Comparison of ENCODE assay signal across 8 cellular contexts in the genomic region with DNA sequence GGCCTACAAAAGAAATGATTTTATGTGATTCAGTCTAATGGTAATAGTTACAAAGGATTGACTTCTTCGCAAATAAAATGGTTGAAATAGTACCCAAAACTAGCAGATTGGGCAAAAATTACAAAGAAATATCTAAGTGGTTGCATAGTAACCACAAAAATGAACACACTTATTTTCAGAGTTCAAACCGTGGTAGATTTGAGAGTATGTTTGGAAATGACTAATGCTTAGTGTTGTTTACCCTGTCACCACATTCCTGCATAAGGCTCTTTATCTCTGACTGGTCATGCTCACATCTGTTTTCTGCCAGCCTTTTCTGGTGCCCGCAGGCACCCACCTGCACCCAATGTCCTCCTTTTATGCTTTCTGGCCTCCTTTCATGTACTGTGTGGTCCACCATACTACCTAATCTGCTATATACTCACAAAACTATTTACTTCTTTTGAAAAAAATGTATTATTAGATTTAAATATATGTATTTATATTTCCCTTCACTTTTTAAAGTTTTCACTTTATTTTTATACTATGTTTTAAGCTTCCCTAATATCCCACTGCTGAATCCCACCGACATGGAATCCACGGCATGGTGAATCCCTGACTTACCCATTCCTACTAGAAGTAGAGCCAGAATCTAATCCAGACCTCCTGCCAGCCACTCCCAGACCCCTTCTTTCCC. TPM values are rescaled to one million over a fixed set of nuclear protein-coding genes. Genes with fewer than 3 reads are reported as not detected.
DNase-seq lines count a peak whose midpoint lies in the region; ATAC-seq, FAIRE-seq and TF ChIP-seq lines count a peak whose summit lies in the region.

No MANE protein-coding gene starts in this region.

- peak overlapping the region; percentile 96 for H2AK5ac ChIP-seq in mesenchymal stem cell (ENCODE audit: low read length, severe bottlenecking)

- WGBS in mesenchymal stem cell: 61% methylated on average over 3 of the region's 5 CpGs
- WGBS in esophagus squamous epithelium, 2 donors: 51 to 61% methylated on average over 5 of the region's 5 CpGs

- H3K4me2 ChIP-seq in KMS-11: peak overlapping the region; percentile 80
- H3K4me2 ChIP-seq in mesenchymal stem cell (ENCODE audit: low read length, poor library complexity, severe bottlenecking): no peak overlapping the region

- H3K9ac ChIP-seq in KMS-11: peak overlapping the region; percentile 18; the same call in 1 of the 2 replicates
- peak overlapping the region; percentile 70 for H3K9ac ChIP-seq in mesenchymal stem cell (ENCODE audit: low read length)

- H2BK5ac ChIP-seq in mesenchymal stem cell (ENCODE audit: low read depth, low read length, poor library complexity, severe bottlenecking): peak overlapping the region; percentile 84

- no peak overlapping the region for H2BK15ac ChIP-seq in mesenchymal stem cell (ENCODE audit: low read depth, poor library complexity, severe bottlenecking)

- H3K4me3 Mint-ChIP-seq in activated naive CD4-positive, alpha-beta T cell treated with anti-CD3 and anti-CD28 coated beads, Interleukin-2, amount 10 ng/mL, durations not matched to agents 7 days and 5 days: peak overlapping the region; percentile 55

- H3K79me2 ChIP-seq in KMS-11 (ENCODE audit: insufficient read depth, low read depth): no peaks in the 10 kb centered on the region

- H3K14ac ChIP-seq in mesenchymal stem cell (ENCODE audit: low read length in 2 of 2): no peak overlapping the region

- 0 out of 2 replicates have a peak overlapping the region, but pooled peaks have one; percentile 2 for H2AFZ ChIP-seq in KMS-11 (ENCODE audit: low read depth)
- no peak overlapping the region for H2AFZ ChIP-seq in mesenchymal stem cell (ENCODE audit: low read depth, low read length)

- no peaks in the 10 kb centered on the region for H3K9me3 ChIP-seq in mesenchymal stem cell (ENCODE audit: control insufficient read depth, low read length)
- no peaks in the 10 kb centered on the region for H3K9me3 ChIP-seq in esophagus squamous epithelium

- H3K4me1 ChIP-seq in KMS-11 (ENCODE audit: low read depth, poor library complexity, severe bottlenecking) (peaks cover 85% of the 10 kb centered on the region), mesenchymal stem cell (ENCODE audit: control insufficient read depth, insufficient read depth, low read depth, low read length) (no peaks in the 10 kb centered on the region), esophagus squamous epithelium (no peaks in the 10 kb centered on the region)

- H3K4me1 Mint-ChIP-seq in activated naive CD4-positive, alpha-beta T cell treated with anti-CD3 and anti-CD28 coated beads, Interleukin-2, amount 10 ng/mL, durations not matched to agents 7 days and 5 days: peaks cover 89% of the 10 kb centered on the region

- CTCF ChIA-PET in activated naive CD4-positive, alpha-beta T cell treated with anti-CD3 and anti-CD28 coated beads, Interleukin-2, amount 10 ng/mL, durations not matched to agents 7 days and 5 days (lab: Charles Lee): interaction anchor here (0.9 to 1.9 kb wide), 4 partner anchors 8 to 48 kb away, joined by 3 to 10 read pairs (median 4); no protein-coding TSS in a partner anchor

- H3K18ac ChIP-seq in mesenchymal stem cell (ENCODE audit: low read depth in 1 of 2, low read length in 2 of 2): peak overlapping the region in 1 of 2 experiments; percentile 52

- peak; percentile 76 for FAIRE-seq in GM12891 (lab: Jason Lieb, UNC)

- no peak overlapping the region for H3K4ac ChIP-seq in mesenchymal stem cell (ENCODE audit: low read depth in 1 of 2, low read length in 2 of 2)

- no peak for TF ChIP-seq CTCF in KMS-11 (conservative IDR thresholded peaks at IDR 0.05; ENCODE audit: low read depth, low read length)
- no peak for TF ChIP-seq CTCF in esophagus squamous epithelium (IDR thresholded peaks at IDR 0.05)

- no peak overlapping the region for H2BK12ac ChIP-seq in mesenchymal stem cell (ENCODE audit: low read length in 2 of 2)

- intact Hi-C loops in esophagus squamous epithelium (cut with DNase I): no loop called here

- H3K27ac Mint-ChIP-seq in activated naive CD4-positive, alpha-beta T cell treated with anti-CD3 and anti-CD28 coated beads, Interleukin-2, amount 10 ng/mL, durations not matched to agents 7 days and 5 days: peak overlapping the region; percentile 89

- peak overlapping the region; percentile 78 for H3K27ac ChIP-seq in KMS-11
- H3K27ac ChIP-seq in mesenchymal stem cell (ENCODE audit: low read length, poor library complexity, severe bottlenecking): peak overlapping the region; percentile 85
- H3K27ac ChIP-seq in esophagus squamous epithelium: peak overlapping the region in 1 of 4 donors; percentile 5

- H4K91ac ChIP-seq in mesenchymal stem cell (ENCODE audit: low read length): no peak overlapping the region

- no peak overlapping the region for H3K23ac ChIP-seq in mesenchymal stem cell (ENCODE audit: low read length in 2 of 2)

- no peak overlapping the region for H3K4me3 ChIP-seq in KMS-11 (IDR thresholded peaks at IDR 0.05; ENCODE audit: insufficient read depth, low read depth, low read length)
- H3K4me3 ChIP-seq in mesenchymal stem cell (ENCODE audit: insufficient read depth in 1 of 2, low read depth in 1 of 2, low read length in 2 of 2): peak overlapping the region in 1 of 2 experiments; percentile 7
- no peak overlapping the region for H3K4me3 ChIP-seq in esophagus squamous epithelium

- peaks cover 81% of the 10 kb centered on the region for H3K36me3 Mint-ChIP-seq in activated naive CD4-positive, alpha-beta T cell treated with anti-CD3 and anti-CD28 coated beads, Interleukin-2, amount 10 ng/mL, durations not matched to agents 7 days and 5 days

- no peak for TF ChIP-seq POLR2A in GM12891 (IDR thresholded peaks at IDR 0.05; ENCODE audit: low read depth, low read length)
- peak in 1 of 4 donors; percentile 12 for TF ChIP-seq POLR2A in esophagus squamous epithelium (IDR thresholded peaks at IDR 0.05)

- H2BK120ac ChIP-seq in mesenchymal stem cell (ENCODE audit: low read depth, low read length): no peak overlapping the region

- H4K8ac ChIP-seq in mesenchymal stem cell (ENCODE audit: low read length): no peak overlapping the region

- no peaks in the 10 kb centered on the region for H3K27me3 Mint-ChIP-seq in activated naive CD4-positive, alpha-beta T cell treated with anti-CD3 and anti-CD28 coated beads, Interleukin-2, amount 10 ng/mL, durations not matched to agents 7 days and 5 days

- no peaks in the 10 kb centered on the region for H4K20me1 ChIP-seq in KMS-11 (ENCODE audit: insufficient read depth)

- DNase-seq in GM12891 (ENCODE audit: insufficient read length, low spot score) (no peak), mesenchymal stem cell (peak; percentile 92), DMS79 (lab: John Stamatoyannopoulos, UW) (no peak), esophagus squamous epithelium (lab: John Stamatoyannopoulos, UW) (no peak), GOT3 (lab: John Stamatoyannopoulos, UW) (no peak)
- DNase-seq in activated naive CD4-positive, alpha-beta T cell treated with anti-CD3 and anti-CD28 coated beads, Interleukin-2, amount 10 ng/mL, durations not matched to agents 7 days and 5 days: peak; percentile 54

- no peaks in the 10 kb centered on the region for H3K79me1 ChIP-seq in mesenchymal stem cell (replicated peaks; ENCODE audit: low read length, poor library complexity, severe bottlenecking)

- ATAC-seq in GM21825 (IDR thresholded peaks at IDR 0.05; ENCODE audit: unreplicated experiment): peak; percentile 84

- H3K9me3 Mint-ChIP-seq in activated naive CD4-positive, alpha-beta T cell treated with anti-CD3 and anti-CD28 coated beads, Interleukin-2, amount 10 ng/mL, durations not matched to agents 7 days and 5 days: no peaks in the 10 kb centered on the region

- H3K36me3 ChIP-seq in KMS-11 (ENCODE audit: insufficient read depth): no peaks in the 10 kb centered on the region
- no peaks in the 10 kb centered on the region for H3K36me3 ChIP-seq in mesenchymal stem cell (ENCODE audit: control insufficient read depth in 1 of 2, insufficient read depth in 2 of 2, low read depth in 1 of 2, low read length in 2 of 2)
- no peaks in the 10 kb centered on the region for H3K36me3 ChIP-seq in esophagus squamous epithelium

- H3K27me3 ChIP-seq in KMS-11 (ENCODE audit: insufficient read depth, low read depth) (no peaks in the 10 kb centered on the region), mesenchymal stem cell (ENCODE audit: control insufficient read depth in 1 of 2, insufficient read depth in 1 of 2, low read length in 2 of 2) (no peaks in the 10 kb centered on the region), esophagus squamous epithelium (no peaks in the 10 kb centered on the region)

TF ChIP-seq in GM12891, 5 proteins besides CTCF, POLR2A, EP300 and RAD21:
- TF ChIP-seq PAX5 (IDR thresholded peaks at IDR 0.05; ENCODE audit: insufficient read depth, low read length, severe bottlenecking): no peak
- TF ChIP-seq POLR2AphosphoS5 (IDR thresholded peaks at IDR 0.05; ENCODE audit: low read depth, low read length): no peak
- peak; percentile 68 for TF ChIP-seq POU2F2 (IDR thresholded peaks at IDR 0.05; ENCODE audit: low read depth, low read length)

RNA-seq across cellular contexts. Expression of gene PTPRC, which starts 30.3 kb away (rescaled TPM):
- polyA plus RNA-seq in GM12891 (2012; ENCODE audit: low read depth, missing spikeins): 55.1 TPM
- 0.01 TPM for polyA plus RNA-seq in mesenchymal stem cell (2013, experiment 1 of 2)
- polyA plus RNA-seq in mesenchymal stem cell (2013, experiment 2 of 2): 0.01 TPM
- 10 to 100 TPM in 3 of 4 donors, 1 to 10 TPM in 1; 9.2 to 39.1 (median 14.9) TPM for total RNA-seq in esophagus squamous epithelium

Comparison
In these comparisons a context has a peak if more than half of its experiments do, and no peak if none do; other contexts are left out.
1. DNase-seq: peak in activated naive CD4-positive, alpha-beta T cell treated with anti-CD3 and anti-CD28 coated beads, Interleukin-2, amount 10 ng/mL, durations not matched to agents 7 days and 5 days (single experiment) and mesenchymal stem cell (single experiment); none in GM12891 (single experiment), DMS79 (single experiment), esophagus squamous epithelium (single experiment) and GOT3 (single experiment).